20 cellular contexts compared by ENCODE assay signal in genomic region chr4:169657470-169658107, GRCh38. TPM values are rescaled to one million over a fixed set of nuclear protein-coding genes. Genes with fewer than 3 reads are reported as not detected.
DNase-seq lines count a peak whose midpoint lies in the region; ATAC-seq and TF ChIP-seq lines count a peak whose summit lies in the region.
"Had no signal": no experiment of that assay in that cellular context is flagged by ENCODE, and none has a peak within 500 bp of the region (broad histone marks: within the 10 kb centered on the region; RNA-seq: fewer than 3 reads in every experiment).

No MANE protein-coding gene starts in this region.

- POLR2A ChIA-PET in Panc1 (lab: Charles Lee): no interaction called here

- H3K27ac ChIP-seq in left ventricle myocardium inferior (replicated peaks): peak overlapping the region; percentile 88
- peak overlapping the region in 5 of 12 donors; percentile 12 to 86 (median 19) for H3K27ac ChIP-seq in heart left ventricle
- H3K27ac ChIP-seq in Panc1 (ENCODE audit: low read length): peak overlapping the region; percentile 57; the same call in 1 of the 2 replicates
- H3K27ac ChIP-seq in mesendoderm (ENCODE audit: low read depth, low read length): no peak overlapping the region

- no peaks in the 10 kb centered on the region for H3K9me3 Mint-ChIP-seq in memory B cell
- H3K9me3 Mint-ChIP-seq in activated naive CD8-positive, alpha-beta T cell treated with anti-CD3 and anti-CD28 coated beads for 36 hours: no peaks in the 10 kb centered on the region
- no peaks in the 10 kb centered on the region for H3K9me3 Mint-ChIP-seq in activated naive CD4-positive, alpha-beta T cell treated with anti-CD3 and anti-CD28 coated beads, Interleukin-2, amount 50 U/mL, for 72 hours
- H3K9me3 Mint-ChIP-seq: activated T-helper 1 cell treated with anti-CD3 and anti-CD28 coated beads, Interleukin-12 subunit alpha, Interleukin-12 subunit beta, Interleukin-2, Interleukin-4 antibody, amounts not matched to agents 30 ng/mL and 10 ng/mL and 1 ng/mL, durations not matched to agents 14 hours and 24 hours and 36 hours; CD4-positive, alpha-beta memory T cell; dendritic cell treated with granulocyte-macrophage colony-stimulating factor and Interleukin-4, amounts not matched to agents 40 ng/mL and 50 ng/mL, for 4 days; stimulated activated memory B cell treated with anti-CD40 and anti-IgM and Interleukin-4, amounts not matched to agents 10 μg/mL and 1 μg/mL and 100 μg/mL, for 72 hours had no signal

- H2BK120ac ChIP-seq in mesendoderm (ENCODE audit: low read depth, low read length): no peak overlapping the region

- H3K4me3 Mint-ChIP-seq in memory B cell: no peak overlapping the region
- H3K4me3 Mint-ChIP-seq in activated naive CD8-positive, alpha-beta T cell treated with anti-CD3 and anti-CD28 coated beads for 36 hours: no peak overlapping the region
- H3K4me3 Mint-ChIP-seq: activated T-helper 1 cell treated with anti-CD3 and anti-CD28 coated beads, Interleukin-12 subunit alpha, Interleukin-12 subunit beta, Interleukin-2, Interleukin-4 antibody, amounts not matched to agents 30 ng/mL and 10 ng/mL and 1 ng/mL, durations not matched to agents 14 hours and 24 hours and 36 hours; CD4-positive, alpha-beta memory T cell; dendritic cell treated with granulocyte-macrophage colony-stimulating factor and Interleukin-4, amounts not matched to agents 40 ng/mL and 50 ng/mL, for 4 days; nephron progenitor cell; stimulated activated memory B cell treated with anti-CD40 and anti-IgM and Interleukin-4, amounts not matched to agents 10 μg/mL and 1 μg/mL and 100 μg/mL, for 72 hours had no signal

- no peak overlapping the region for H3K9ac ChIP-seq in mesendoderm (ENCODE audit: low read length)

- H3K4me2 ChIP-seq in mesendoderm (ENCODE audit: low read length): no peak overlapping the region

- H3K27ac Mint-ChIP-seq in memory B cell: peak overlapping the region; percentile 100
- H3K27ac Mint-ChIP-seq in activated naive CD8-positive, alpha-beta T cell treated with anti-CD3 and anti-CD28 coated beads for 36 hours: no peak overlapping the region
- no peak overlapping the region for H3K27ac Mint-ChIP-seq in activated naive CD4-positive, alpha-beta T cell treated with anti-CD3 and anti-CD28 coated beads, Interleukin-2, amount 50 U/mL, for 72 hours
- H3K27ac Mint-ChIP-seq: activated T-helper 1 cell treated with anti-CD3 and anti-CD28 coated beads, Interleukin-12 subunit alpha, Interleukin-12 subunit beta, Interleukin-2, Interleukin-4 antibody, amounts not matched to agents 30 ng/mL and 10 ng/mL and 1 ng/mL, durations not matched to agents 14 hours and 24 hours and 36 hours; dendritic cell treated with granulocyte-macrophage colony-stimulating factor and Interleukin-4, amounts not matched to agents 40 ng/mL and 50 ng/mL, for 4 days; nephron progenitor cell; stimulated activated memory B cell treated with anti-CD40 and anti-IgM and Interleukin-4, amounts not matched to agents 10 μg/mL and 1 μg/mL and 100 μg/mL, for 72 hours had no signal

- H3K27me3 ChIP-seq in left ventricle myocardium inferior (ENCODE audit: low read depth): no peaks in the 10 kb centered on the region
- H3K27me3 ChIP-seq in heart left ventricle: no peaks in the 10 kb centered on the region
- H3K27me3 ChIP-seq in Panc1 (ENCODE audit: control insufficient read depth, insufficient read depth, low read length): no peaks in the 10 kb centered on the region
- no peaks in the 10 kb centered on the region for H3K27me3 ChIP-seq in mesendoderm (ENCODE audit: insufficient read depth, low read length, poor library complexity)

- 58 to 69% (median 63%) methylated on average over 3 of the region's 3 CpGs for WGBS in heart left ventricle, 4 donors
- no CpG with 5 or more reads among the region's 3 CpGs for WGBS in mesendoderm (ENCODE audit: extremely low coverage, insufficient coverage, low lambda C conversion rate)

- H3K79me1 ChIP-seq in mesendoderm (ENCODE audit: low read length): peaks cover 1% of the 10 kb centered on the region

- no peak overlapping the region for H2AK5ac ChIP-seq in mesendoderm (ENCODE audit: low read length)

- no peak overlapping the region for H3K4ac ChIP-seq in mesendoderm (ENCODE audit: low read depth, low read length)

- H3K36me3 ChIP-seq in left ventricle myocardium inferior (no peaks in the 10 kb centered on the region), heart left ventricle (no peaks in the 10 kb centered on the region), Panc1 (ENCODE audit: control insufficient read depth, insufficient read depth, low read length) (no peaks in the 10 kb centered on the region), mesendoderm (ENCODE audit: control insufficient read depth, insufficient read depth, low read length) (no peaks in the 10 kb centered on the region)

- CTCF ChIA-PET in Panc1 (lab: Charles Lee): no interaction called here

- TF ChIP-seq CTCF in left ventricle myocardium inferior (IDR thresholded peaks at IDR 0.05; ENCODE audit: borderline replicate concordance): no peak
- TF ChIP-seq CTCF in heart left ventricle (IDR thresholded peaks at IDR 0.05): no peak
- no peak for TF ChIP-seq CTCF in Panc1 (IDR thresholded peaks at IDR 0.05)

- H3K36me3 Mint-ChIP-seq in memory B cell: peaks cover 7% of the 10 kb centered on the region
- peaks cover 12% of the 10 kb centered on the region for H3K36me3 Mint-ChIP-seq in activated naive CD8-positive, alpha-beta T cell treated with anti-CD3 and anti-CD28 coated beads for 36 hours
- H3K36me3 Mint-ChIP-seq in activated naive CD4-positive, alpha-beta T cell treated with anti-CD3 and anti-CD28 coated beads, Interleukin-2, amount 50 U/mL, for 72 hours: peaks cover 0 to 11% of the 10 kb centered on the region in 2 donors

- H3K4me1 ChIP-seq in left ventricle myocardium inferior (peaks cover 56% of the 10 kb centered on the region), heart left ventricle (peaks cover 0 to 26% (median 17%) of the 10 kb centered on the region in 12 donors), Panc1 (ENCODE audit: control insufficient read depth, insufficient read depth, low read length) (peaks cover 7% of the 10 kb centered on the region; the same call in 1 of the 2 replicates), mesendoderm (ENCODE audit: control insufficient read depth, low read depth, low read length) (no peaks in the 10 kb centered on the region)

- ATAC-seq in heart left ventricle: no peak
- ATAC-seq in Panc1: no peak
- ATAC-seq in memory B cell (ENCODE audit: low read depth): no peak
- ATAC-seq in activated naive CD4-positive, alpha-beta T cell treated with anti-CD3 and anti-CD28 coated beads, Interleukin-2, amount 50 U/mL, for 72 hours: no peak
- ATAC-seq: stimulated activated memory B cell treated with anti-CD40 and anti-IgM and Interleukin-4, amounts not matched to agents 10 μg/mL and 1 μg/mL and 100 μg/mL, for 72 hours had no signal

- TF ChIP-seq POLR2A in heart left ventricle (IDR thresholded peaks at IDR 0.05): no peak

- H4K5ac ChIP-seq in mesendoderm (ENCODE audit: low read length): no peak overlapping the region

- H2BK15ac ChIP-seq in mesendoderm (replicated peaks; ENCODE audit: low read depth): no peak overlapping the region

- in situ Hi-C loops in Panc1 (cut with HindIII; ENCODE audit: low pct_unique_long_range_greater_than_20kb, low sequenced_read_pairs): no loop called here

- DNase-seq in left ventricle myocardium inferior (no peak), heart left ventricle (no peak), Panc1 (ENCODE audit: low read depth, low spot score) (no peak), memory B cell (ENCODE audit: low spot score in 2 of 2) (no peak), H4 (ENCODE audit: low spot score) (no peak), mesendoderm (no peak)
- DNase-seq in activated naive CD8-positive, alpha-beta T cell treated with anti-CD3 and anti-CD28 coated beads for 36 hours: no peak
- DNase-seq in activated naive CD4-positive, alpha-beta T cell treated with anti-CD3 and anti-CD28 coated beads, Interleukin-2, amount 50 U/mL, for 72 hours (ENCODE audit: low spot score in 2 of 2): no peak
- DNase-seq: CD4-positive, alpha-beta memory T cell; GM23248; hippocampal formation; islet precursor cell; KG1; NCI-H1092; nephron progenitor cell; posterior cingulate gyrus; stimulated activated CD4-positive, alpha-beta T cell treated with anti-CD3 and anti-CD28 coated beads, Interleukin-1b, Interleukin-23, amount 100 ng/mL, for 48 hours had no signal

- no TSS peak for BruUV-seq in Panc1 (replicated peaks; lab: Mats Ljungman, UMichigan)

- no peak overlapping the region for H3K18ac ChIP-seq in mesendoderm (ENCODE audit: low read length)

- H3K79me2 ChIP-seq in mesendoderm (ENCODE audit: control insufficient read depth, insufficient read depth, low read length): peaks cover 6% of the 10 kb centered on the region

- H3K9me3 ChIP-seq in left ventricle myocardium inferior (replicated peaks): no peaks in the 10 kb centered on the region
- H3K9me3 ChIP-seq in heart left ventricle: no peaks in the 10 kb centered on the region
- H3K9me3 ChIP-seq in Panc1 (ENCODE audit: control insufficient read depth, insufficient read depth, low read depth, low read length): no peaks in the 10 kb centered on the region

- H3K27me3 Mint-ChIP-seq in memory B cell: no peaks in the 10 kb centered on the region
- H3K27me3 Mint-ChIP-seq in activated naive CD8-positive, alpha-beta T cell treated with anti-CD3 and anti-CD28 coated beads for 36 hours: no peaks in the 10 kb centered on the region
- H3K27me3 Mint-ChIP-seq: CD4-positive, alpha-beta memory T cell; dendritic cell treated with granulocyte-macrophage colony-stimulating factor and Interleukin-4, amounts not matched to agents 40 ng/mL and 50 ng/mL, for 4 days; stimulated activated memory B cell treated with anti-CD40 and anti-IgM and Interleukin-4, amounts not matched to agents 10 μg/mL and 1 μg/mL and 100 μg/mL, for 72 hours had no signal

- no peak overlapping the region for H4K8ac ChIP-seq in mesendoderm (ENCODE audit: low read depth, low read length)

- H3K4me3 ChIP-seq in left ventricle myocardium inferior (no peak overlapping the region), heart left ventricle (no peak overlapping the region), Panc1 (ENCODE audit: low read depth in 2 of 2, low read length in 2 of 2) (no peak overlapping the region), mesendoderm (ENCODE audit: low read length) (no peak overlapping the region)
- H3K4me3 ChIP-seq: GM23248 had no signal

- H2BK5ac ChIP-seq in mesendoderm (ENCODE audit: low read length): no peak overlapping the region

- intact Hi-C loops in left ventricle myocardium inferior (cut with micrococcal nuclease): loop anchor here (5.0 kb wide), 1 partner anchor 35 kb away; the partner anchor contains the start of gene CLCN3
- intact Hi-C loops in heart left ventricle (cut with DNase I): loop anchor here in 1 of 10 donors (2.0 kb wide), 1 partner anchor 37 kb away; the partner anchor contains the start of gene CLCN3
- intact Hi-C loops in Panc1 (cut with micrococcal nuclease; ENCODE audit: unreplicated experiment): no loop called here

- H3K56ac ChIP-seq in mesendoderm (ENCODE audit: low read length): no peak overlapping the region

- peaks cover 16% of the 10 kb centered on the region for H3K4me1 Mint-ChIP-seq in memory B cell
- H3K4me1 Mint-ChIP-seq in activated naive CD8-positive, alpha-beta T cell treated with anti-CD3 and anti-CD28 coated beads for 36 hours: peaks cover 26% of the 10 kb centered on the region

- H3K23ac ChIP-seq in mesendoderm (ENCODE audit: low read length): no peak overlapping the region

RNA-seq across cellular contexts. Expression of gene CLCN3, which starts 37.2 kb away (rescaled TPM):
- total RNA-seq in left ventricle myocardium inferior (54.1 TPM), heart left ventricle (10 to 100 TPM; 46.4 to 86.2 (median 59.3) TPM), Panc1 (2021; ENCODE audit: unreplicated experiment) (38.3 TPM)
- 10 to 100 TPM; 17.4 to 30.2 TPM for polyA plus RNA-seq in heart left ventricle
- polyA plus RNA-seq in Panc1 (2012; ENCODE audit: insufficient read length): 21.9 TPM
- total RNA-seq in H4 (2014; rRNA removed; shearing (Covaris generic)): 22.2 and 23.8 TPM in 2 replicates
- total RNA-seq in activated naive CD8-positive, alpha-beta T cell treated with anti-CD3 and anti-CD28 coated beads for 36 hours: 10 to 100 TPM; 18.5 to 20.8 TPM
- 10 to 100 TPM; 22.0 to 23.9 TPM for total RNA-seq in activated naive CD4-positive, alpha-beta T cell treated with anti-CD3 and anti-CD28 coated beads, Interleukin-2, amount 50 U/mL, for 72 hours
- polyA plus RNA-seq in mesendoderm (2013, experiment 1 of 2): 16.5 TPM
- 17.1 TPM for polyA plus RNA-seq in mesendoderm (2013, experiment 2 of 2)

RNA-seq across cellular contexts. Expression of gene NEK1, which starts 45.2 kb away (rescaled TPM):
- total RNA-seq in left ventricle myocardium inferior: 15.5 TPM
- 10 to 100 TPM in 7 of 9 donors, 1 to 10 TPM in 2; 6.8 to 17.8 (median 14.7) TPM for total RNA-seq in heart left ventricle
- polyA plus RNA-seq in heart left ventricle: 1 to 10 TPM; 4.8 to 6.4 TPM
- total RNA-seq in Panc1 (2021; ENCODE audit: unreplicated experiment): 9.2 TPM
- polyA plus RNA-seq in Panc1 (2012; ENCODE audit: insufficient read length): 2.9 TPM
- 3.5 and 4.5 TPM in 2 replicates for total RNA-seq in H4 (2014; rRNA removed; shearing (Covaris generic))
- total RNA-seq in activated naive CD8-positive, alpha-beta T cell treated with anti-CD3 and anti-CD28 coated beads for 36 hours: 10 to 100 TPM; 12.1 to 13.1 TPM
- total RNA-seq in activated naive CD4-positive, alpha-beta T cell treated with anti-CD3 and anti-CD28 coated beads, Interleukin-2, amount 50 U/mL, for 72 hours: 10 to 100 TPM in 1 of 2 donors, 1 to 10 TPM in 1; 9.1 to 13.7 TPM
- 7.9 TPM for polyA plus RNA-seq in mesendoderm (2013, experiment 1 of 2)
- polyA plus RNA-seq in mesendoderm (2013, experiment 2 of 2): 8.1 TPM
